In genomic region chr10:88281592-88282268, GRCh38 we compare ENCODE assay signal across 12 cellular contexts.
DNase-seq lines count a peak whose midpoint lies in the region; ATAC-seq, FAIRE-seq and TF ChIP-seq lines count a peak whose summit lies in the region.
"Had no signal": no experiment of that assay in that cellular context is flagged by ENCODE, and none has a peak within 500 bp of the region (broad histone marks: within the 10 kb centered on the region; RNA-seq: fewer than 3 reads in every experiment).

No MANE protein-coding gene starts in this region.

- no peak overlapping the region for H2BK15ac ChIP-seq in neuronal stem cell (ENCODE audit: low read length)
- H2BK15ac ChIP-seq in H9 (ENCODE audit: low read depth, low read length), result no peak overlapping the region

- no peaks in the 10 kb centered on the region for H4K20me1 ChIP-seq in H9 (ENCODE audit: control insufficient read depth, insufficient read depth, insufficient read length)

- H3K23me2 ChIP-seq in H9 (ENCODE audit: insufficient read length, low read depth, low read length, poor library complexity, severe bottlenecking), result no peaks in the 10 kb centered on the region

- H3T11ph ChIP-seq in H9 (ENCODE audit: low read length), result no peak overlapping the region

- H3K79me1 ChIP-seq in neuronal stem cell (ENCODE audit: low read depth, low read length) (no peaks in the 10 kb centered on the region), H9 (ENCODE audit: insufficient read depth, low read depth, low read length, poor library complexity, severe bottlenecking) (no peaks in the 10 kb centered on the region)

- H3K4me2 ChIP-seq in neuronal stem cell (ENCODE audit: insufficient read depth, low read length, poor library complexity, severe bottlenecking), result no peak overlapping the region
- no peak overlapping the region for H3K4me2 ChIP-seq in H9 (ENCODE audit: insufficient read depth, insufficient read length, low read length)

- in situ Hi-C loops in astrocyte of the spinal cord (cut with HindIII; ENCODE audit: low sequenced_read_pairs), result no loop called here

- H3K27me3 ChIP-seq in neuronal stem cell (ENCODE audit: control insufficient read depth in 3 of 3, insufficient read depth in 3 of 3, low read depth in 1 of 3, low read length in 3 of 3) (no peaks in the 10 kb centered on the region), H9 (ENCODE audit: insufficient read depth, low read length) (no peaks in the 10 kb centered on the region)

- H4K8ac ChIP-seq in neuronal stem cell (ENCODE audit: low read depth, low read length) (no peak overlapping the region), H9 (replicated peaks; ENCODE audit: insufficient read length, low read depth, low read length) (no peak overlapping the region)

- H3K9me3 Mint-ChIP-seq in H9, result no peaks in the 10 kb centered on the region

- no peak overlapping the region for H3K18ac ChIP-seq in neuronal stem cell (ENCODE audit: low read length)
- no peak overlapping the region for H3K18ac ChIP-seq in H9 (ENCODE audit: insufficient read length, low read depth, low read length)

- H3K36me3 ChIP-seq in neuronal stem cell (replicated peaks in 1 of 2; ENCODE audit: control insufficient read depth in 2 of 2, insufficient read depth in 2 of 2, low read length in 2 of 2), result no peaks in the 10 kb centered on the region
- H3K36me3 ChIP-seq: left ventricle myocardium inferior had no signal

- H3K14ac ChIP-seq in neuronal stem cell (ENCODE audit: low read length), result no peak overlapping the region
- no peak overlapping the region for H3K14ac ChIP-seq in H9 (ENCODE audit: insufficient read depth, low read length)

- H3K4me1 Mint-ChIP-seq in H9, result peaks cover 14 to 25% of the 10 kb centered on the region in 2 experiments

- H3K4ac ChIP-seq in neuronal stem cell (ENCODE audit: low read length) (no peak overlapping the region), H9 (ENCODE audit: low read depth, low read length) (no peak overlapping the region)

- H2BK12ac ChIP-seq in neuronal stem cell (ENCODE audit: low read length) (no peak overlapping the region), H9 (ENCODE audit: insufficient read length, low read depth, low read length) (no peak overlapping the region)

- peak; percentile 67 for FAIRE-seq in HTR-8/SVneo (lab: Jason Lieb, UNC)
- FAIRE-seq: TTC549 had no signal

- ATAC-seq in GM21786 (IDR thresholded peaks at IDR 0.05; ENCODE audit: unreplicated experiment) (no peak), GM21529 (IDR thresholded peaks at IDR 0.05; ENCODE audit: unreplicated experiment) (no peak)

- TF ChIP-seq CTCF in astrocyte of the spinal cord (IDR thresholded peaks at IDR 0.05; ENCODE audit: low read depth, low read length) (no peak), H9 (conservative IDR thresholded peaks at IDR 0.05) (no peak)

- H3K4me3 ChIP-seq in astrocyte of the spinal cord (ENCODE audit: low read depth, low read length) (no peak overlapping the region), neuronal stem cell (ENCODE audit: low read length in 2 of 2) (no peak overlapping the region)
- H3K4me3 ChIP-seq: left ventricle myocardium inferior had no signal

- H2AK5ac ChIP-seq in neuronal stem cell (ENCODE audit: low read depth, low read length) (no peak overlapping the region), H9 (ENCODE audit: insufficient read length, low read length) (no peak overlapping the region)

- H3K23ac ChIP-seq in neuronal stem cell (ENCODE audit: low read depth, low read length, poor library complexity), result no peak overlapping the region
- H3K23ac ChIP-seq in H9 (ENCODE audit: insufficient read length, low read depth, low read length), result no peak overlapping the region

- H2BK20ac ChIP-seq in H9 (ENCODE audit: low read depth, low read length, poor library complexity, severe bottlenecking), result no peak overlapping the region

- no peaks in the 10 kb centered on the region for H3K79me2 ChIP-seq in H9 (ENCODE audit: insufficient read depth, low read length)

- no peaks in the 10 kb centered on the region for H3K36me3 Mint-ChIP-seq in H9 (ENCODE audit: insufficient read depth in 1 of 3, low read depth in 3 of 3)

- H3K4me3 Mint-ChIP-seq in H9, result no peak overlapping the region

- no peak overlapping the region for H3K56ac ChIP-seq in H9 (ENCODE audit: insufficient read length, low read depth, low read length)

- H3K27ac ChIP-seq in neuronal stem cell (replicated peaks; ENCODE audit: low read length) (no peak overlapping the region), H9 (ENCODE audit: insufficient read length, low read depth, low read length) (no peak overlapping the region)
- H3K27ac ChIP-seq: left ventricle myocardium inferior had no signal

- H3K9ac ChIP-seq in neuronal stem cell (ENCODE audit: low read depth, low read length, poor library complexity) (no peak overlapping the region), H9 (ENCODE audit: extremely low read depth, insufficient read length, low read length) (no peak overlapping the region)

- no peak overlapping the region for H4K5ac ChIP-seq in H9 (ENCODE audit: insufficient read length, low read depth, low read length)

- no peak overlapping the region for H4K91ac ChIP-seq in neuronal stem cell (ENCODE audit: low read depth, low read length, poor library complexity)
- no peak overlapping the region for H4K91ac ChIP-seq in H9 (ENCODE audit: insufficient read length, low read depth, low read length)

- H3K4me1 ChIP-seq in neuronal stem cell (ENCODE audit: control insufficient read depth in 2 of 2, insufficient read depth in 1 of 2, low read depth in 1 of 2, low read length in 2 of 2), result no peaks in the 10 kb centered on the region
- no peaks in the 10 kb centered on the region; the same call in 1 of the 2 replicates for H3K4me1 ChIP-seq in H9 (ENCODE audit: insufficient read depth, low read length)

- H2BK120ac ChIP-seq in neuronal stem cell (ENCODE audit: low read depth, low read length), result no peak overlapping the region
- H2BK120ac ChIP-seq in H9 (ENCODE audit: low read depth, low read length, poor library complexity, severe bottlenecking), result no peak overlapping the region

- H2BK5ac ChIP-seq in neuronal stem cell (ENCODE audit: low read length) (no peak overlapping the region), H9 (ENCODE audit: insufficient read length, low read length) (no peak overlapping the region)

- no peaks in the 10 kb centered on the region for H3K9me3 ChIP-seq in neuronal stem cell (replicated peaks in 1 of 2; ENCODE audit: control insufficient read depth in 2 of 2, insufficient read depth in 1 of 2, low read depth in 1 of 2, low read length in 2 of 2)
- H3K9me3 ChIP-seq in H9 (ENCODE audit: control insufficient read depth, low read depth, low read length), result no peaks in the 10 kb centered on the region
- H3K9me3 ChIP-seq: left ventricle myocardium inferior had no signal

- no CpG with 5 or more reads among the region's 5 CpGs for WGBS in neuronal stem cell (ENCODE audit: extremely low coverage in 2 of 2, insufficient read length in 2 of 2, insufficient replicate concordance in 1 of 2), 2 donors
- no CpG with 5 or more reads among the region's 5 CpGs for WGBS in H9 (ENCODE audit: extremely low coverage, insufficient read length, low lambda C conversion rate)

- H3K27ac Mint-ChIP-seq in H9, result peak overlapping the region in 1 of 3 experiments; percentile 7; a peak in 3 of 7 replicates

- DNase-seq in EL (peak; percentile 69), HTR-8/SVneo (ENCODE audit: insufficient read length, low spot score) (no peak), astrocyte of the spinal cord (ENCODE audit: low read depth, low spot score) (peak; percentile 80), neuronal stem cell (ENCODE audit: low spot score) (no peak), H9 (no peak), NCI-H526 (lab: John Stamatoyannopoulos, UW) (no peak)
- DNase-seq: left ventricle myocardium inferior; NCI-H146; stimulated activated CD4-positive, alpha-beta T cell treated with anti-CD3 and anti-CD28 coated beads, Interleukin-2, amount 100 ng/mL, for 48 hours had no signal

- H3K27me3 Mint-ChIP-seq in H9 (ENCODE audit: low read depth), result no peaks in the 10 kb centered on the region

- peak overlapping the region; percentile 53 for H2AFZ ChIP-seq in neuronal stem cell (ENCODE audit: low read length)
- no peak overlapping the region for H2AFZ ChIP-seq in H9 (ENCODE audit: low read length)

Comparison
In these comparisons a context has a peak if more than half of its experiments do, and no peak if none do; other contexts are left out.
1. DNase-seq: peak in EL (single experiment) and astrocyte of the spinal cord (single experiment); none in HTR-8/SVneo (single experiment), neuronal stem cell (single experiment), H9 (single experiment) and NCI-H526 (0 of 2).